In genomic region chr18:56565596-56566355, GRCh38 we compare ENCODE assay signal across 1 cellular context.
TF ChIP-seq lines count a peak whose summit lies in the region.

No MANE protein-coding gene starts in this region.

TF ChIP-seq in HepG2, 621 proteins besides CTCF, POLR2A, EP300 and RAD21 (continued from another document):
- TF ChIP-seq ZXDC (CRISPR knock-in tag; IDR thresholded peaks at IDR 0.05) (no peak), GMEB1 (CRISPR knock-in tag; IDR thresholded peaks at IDR 0.05; ENCODE audit: borderline replicate concordance) (no peak), HCFC1 (IDR thresholded peaks at IDR 0.05; ENCODE audit: low read depth, low read length) (no peak), ZNF414 (CRISPR knock-in tag; IDR thresholded peaks at IDR 0.05) (no peak), ZNF776 (CRISPR knock-in tag; IDR thresholded peaks at IDR 0.05) (no peak), ZNF782 (CRISPR knock-in tag; IDR thresholded peaks at IDR 0.05; ENCODE audit: borderline replicate concordance) (no peak), RERE (CRISPR knock-in tag; IDR thresholded peaks at IDR 0.05; ENCODE audit: low read depth) (peak; percentile 16; the same call in 1 of the 2 replicates), HNF1A (IDR thresholded peaks at IDR 0.05; ENCODE audit: low read depth) (no peak), HNF1A (CRISPR knock-in tag; IDR thresholded peaks at IDR 0.05; ENCODE audit: borderline replicate concordance) (no peak), ZNF558 (CRISPR knock-in tag; IDR thresholded peaks at IDR 0.05; ENCODE audit: borderline replicate concordance) (no peak), SAP130 (CRISPR knock-in tag; IDR thresholded peaks at IDR 0.05; ENCODE audit: low read depth) (0 out of 2 replicates have a peak, but pooled peaks have one; percentile 10), IKZF4 (CRISPR knock-in tag; IDR thresholded peaks at IDR 0.05; ENCODE audit: borderline replicate concordance, low read depth, not compliant biosample characterization) (no peak), ZNF407 (CRISPR knock-in tag; IDR thresholded peaks at IDR 0.05; ENCODE audit: not compliant biosample characterization) (no peak), GTF2F1 (IDR thresholded peaks at IDR 0.05; ENCODE audit: low read length) (no peak), EED (CRISPR knock-in tag; IDR thresholded peaks at IDR 0.05) (no peak), SRY (CRISPR knock-in tag; IDR thresholded peaks at IDR 0.05) (no peak)
